ENCODE assay signal across 18 cellular contexts in genomic region chr16:85191341-85191965, GRCh38.
"Had no signal": no experiment of that assay in that cellular context is flagged by ENCODE, and none has a peak within 500 bp of the region (broad histone marks: within the 10 kb centered on the region; RNA-seq: fewer than 3 reads in every experiment).

No MANE protein-coding gene starts in this region.

- H3K9me3 ChIP-seq: Peyer's patch had no signal

- H3K27ac Mint-ChIP-seq: IgD-negative memory B cell had no signal

- ATAC-seq: PC-3, SK-N-SH treated with all-trans-retinoic acid at 6 μM for 48 hours had no signal

- H3K4me1 Mint-ChIP-seq: IgD-negative memory B cell had no signal

- H3K27ac ChIP-seq: Peyer's patch had no signal

- H3K27me3 ChIP-seq: Peyer's patch had no signal

- H3K4me3 ChIP-seq: Peyer's patch had no signal

- H3K36me3 ChIP-seq: Peyer's patch had no signal

- DNase-seq: KBM-7; NCI-H1092; NCI-H1105 treated with DMSO at 0.1 percent for 48 hours; NCI-H1417 treated with DMSO at 0.1 percent for 48 hours; NCI-H187; NCI-H2029; NCI-H2081 treated with DMSO at 0.1 percent for 48 hours; NCI-H226; NCI-H446; NCI-H510A; NCI-H524 treated with DMSO at 0.1 percent for 48 hours; NCI-H774; NK-92 treated with Interleukin-12 subunit alpha and Interleukin-12 subunit beta, amount 100 ng/mL, for 24 hours; PC-3; Peyer's patch; SHP77 had no signal
